In genomic region chr3:197942956-197943556, GRCh38 we compare ENCODE assay signal across 8 cellular contexts. TPM values are rescaled to one million over a fixed set of nuclear protein-coding genes. Genes with fewer than 3 reads are reported as not detected.
DNase-seq lines count a peak whose midpoint lies in the region; ATAC-seq and TF ChIP-seq lines count a peak whose summit lies in the region.

No MANE protein-coding gene starts in this region.

- H3K27me3 ChIP-seq in tibial nerve: no peaks in the 10 kb centered on the region
- H3K27me3 ChIP-seq in aorta (ENCODE audit: control insufficient read depth in 1 of 2, insufficient read depth in 2 of 2, low read length in 1 of 2): no peaks in the 10 kb centered on the region

- no peak for TF ChIP-seq EP300 in tibial nerve (IDR thresholded peaks at IDR 0.05)

- H3K4me3 Mint-ChIP-seq in activated naive CD8-positive, alpha-beta T cell treated with anti-CD3 and anti-CD28 coated beads, Interleukin-2, amount 50 U/mL, for 24 hours: no peak overlapping the region

- TF ChIP-seq CTCF in C4-2B (conservative IDR thresholded peaks at IDR 0.05): peak; percentile 96
- TF ChIP-seq CTCF in GM12874 (IDR thresholded peaks at IDR 0.05; ENCODE audit: insufficient read depth, low read depth, low read length): peak; percentile 63; the same call in 1 of the 2 replicates
- peak in 4 of 5 experiments; percentile 41 to 56 (median 50) for TF ChIP-seq CTCF in tibial nerve (IDR thresholded peaks at IDR 0.05)

- H3K9me3 ChIP-seq in tibial nerve (no peaks in the 10 kb centered on the region), aorta (ENCODE audit: control insufficient read depth, low read length) (no peaks in the 10 kb centered on the region)

- peaks cover 0 to 2% (median 0%) of the 10 kb centered on the region in 4 donors for H3K4me1 ChIP-seq in tibial nerve
- no peaks in the 10 kb centered on the region for H3K4me1 ChIP-seq in aorta (ENCODE audit: control insufficient read depth in 1 of 2, insufficient read depth in 2 of 2, low read length in 2 of 2)

- no peak overlapping the region for H3K27ac ChIP-seq in C4-2B
- no peak overlapping the region for H3K27ac ChIP-seq in tibial nerve
- no peak overlapping the region for H3K27ac ChIP-seq in aorta (ENCODE audit: low read depth in 1 of 2, low read length in 2 of 2)

- H3K36me3 ChIP-seq in tibial nerve: no peaks in the 10 kb centered on the region
- H3K36me3 ChIP-seq in aorta (ENCODE audit: control insufficient read depth in 1 of 2, insufficient read depth in 2 of 2, low read length in 1 of 2): no peaks in the 10 kb centered on the region

- TF ChIP-seq POLR2A in tibial nerve (IDR thresholded peaks at IDR 0.05): no peak

- no peaks in the 10 kb centered on the region for H3K27me3 Mint-ChIP-seq in activated naive CD8-positive, alpha-beta T cell treated with anti-CD3 and anti-CD28 coated beads, Interleukin-2, amount 50 U/mL, for 24 hours

- no peaks in the 10 kb centered on the region for H3K9me3 Mint-ChIP-seq in activated naive CD8-positive, alpha-beta T cell treated with anti-CD3 and anti-CD28 coated beads, Interleukin-2, amount 50 U/mL, for 24 hours

- ATAC-seq in activated naive CD8-positive, alpha-beta T cell treated with anti-CD3 and anti-CD28 coated beads, Interleukin-2, amount 50 U/mL, for 24 hours: peak; percentile 86
- ATAC-seq in aorta (ENCODE audit: low FRiP score): no peak
- ATAC-seq in HG03571 (IDR thresholded peaks at IDR 0.05; ENCODE audit: unreplicated experiment): no peak

- H3K36me3 Mint-ChIP-seq in activated naive CD8-positive, alpha-beta T cell treated with anti-CD3 and anti-CD28 coated beads, Interleukin-2, amount 50 U/mL, for 24 hours (ENCODE audit: low read depth): no peaks in the 10 kb centered on the region

- peaks cover 4% of the 10 kb centered on the region for H3K4me1 Mint-ChIP-seq in activated naive CD8-positive, alpha-beta T cell treated with anti-CD3 and anti-CD28 coated beads, Interleukin-2, amount 50 U/mL, for 24 hours

- no peak overlapping the region for H3K27ac Mint-ChIP-seq in activated naive CD8-positive, alpha-beta T cell treated with anti-CD3 and anti-CD28 coated beads, Interleukin-2, amount 50 U/mL, for 24 hours

- intact Hi-C loops in aorta (cut with DNase I): loop anchor here (2.0 to 5.0 kb wide), 2 partner anchors 36 kb away; no protein-coding TSS in a partner anchor

- H3K4me3 ChIP-seq in tibial nerve (no peak overlapping the region), aorta (ENCODE audit: low read length in 2 of 2) (no peak overlapping the region)

- WGBS in tibial nerve, 2 donors: 47 to 49% methylated on average over 2 of the region's 2 CpGs
- WGBS in aorta, 2 donors: 39% methylated on average over 2 of the region's 2 CpGs

- DNase-seq in NCI-H2029 (lab: John Stamatoyannopoulos, UW): peak; percentile 10
- no peak for DNase-seq in activated naive CD8-positive, alpha-beta T cell treated with anti-CD3 and anti-CD28 coated beads, Interleukin-2, amount 50 U/mL, for 24 hours
- DNase-seq in inferior parietal cortex (ENCODE audit: extremely low spot score): peak; percentile 65
- peak in 1 of 2 donors; percentile 21 for DNase-seq in tibial nerve (ENCODE audit: low spot score in 2 of 2)
- no peak for DNase-seq in aorta

RNA-seq across cellular contexts. Expression of gene RPL35A, which starts 6.9 kb away (rescaled TPM):
- 100 to 1,000 TPM; 250 to 531 (median 413) TPM for total RNA-seq in tibial nerve
- 100 to 1,000 TPM; 637 to 745 TPM for total RNA-seq in aorta
- polyA plus RNA-seq in aorta: 1,000 to 10,000 TPM; 1,749 to 3,399 TPM

RNA-seq across cellular contexts. Expression of gene LMLN, which starts 17.0 kb away (rescaled TPM):
- total RNA-seq in tibial nerve: 1 to 10 TPM; 5.7 to 9.0 (median 7.1) TPM
- 1 to 10 TPM; 5.1 to 6.4 TPM for total RNA-seq in aorta
- 1 to 10 TPM in 1 of 2 donors, under 1 TPM in 1; 0.13 to 2.3 TPM for polyA plus RNA-seq in aorta

Comparison
In these comparisons a context has a peak if more than half of its experiments do, and no peak if none do; other contexts are left out.
1. DNase-seq: peak in NCI-H2029 (single experiment) and inferior parietal cortex (single experiment); none in activated naive CD8-positive, alpha-beta T cell treated with anti-CD3 and anti-CD28 coated beads, Interleukin-2, amount 50 U/mL, for 24 hours (single experiment) and aorta (0 of 2).
2. Peak in every context shown above with its lines, with median percentiles within 50 percentile points of each other: CTCF ChIP-seq.